Comparison of ENCODE assay signal across 16 cellular contexts in genomic region chr15:42154576-42155355, GRCh38. TPM values are rescaled to one million over a fixed set of nuclear protein-coding genes. Genes with fewer than 3 reads are reported as not detected.
A peak's percentile ranks its signal among the peaks of the same experiment; 100 is the strongest.
DNase-seq lines count a peak whose midpoint lies in the region; ATAC-seq, FAIRE-seq and TF ChIP-seq lines count a peak whose summit lies in the region.
"Had no signal": no experiment of that assay in that cellular context is flagged by ENCODE, and none has a peak within 500 bp of the region (broad histone marks: within the 10 kb centered on the region; RNA-seq: fewer than 3 reads in every experiment).

No MANE protein-coding gene starts in this region.

- peaks cover 10% of the 10 kb centered on the region for H3K36me3 Mint-ChIP-seq in activated naive CD8-positive, alpha-beta T cell treated with anti-CD3 and anti-CD28 coated beads, Interleukin-2, amount 50 U/mL, for 24 hours (ENCODE audit: low read depth)
- H3K36me3 Mint-ChIP-seq in activated naive CD8-positive, alpha-beta T cell treated with anti-CD3 and anti-CD28 coated beads for 36 hours: no peaks in the 10 kb centered on the region

- H3K27ac Mint-ChIP-seq in activated naive CD8-positive, alpha-beta T cell treated with anti-CD3 and anti-CD28 coated beads, Interleukin-2, amount 50 U/mL, for 24 hours: no peak overlapping the region
- H3K27ac Mint-ChIP-seq in activated naive CD8-positive, alpha-beta T cell treated with anti-CD3 and anti-CD28 coated beads for 36 hours: no peak overlapping the region
- H3K27ac Mint-ChIP-seq: activated naive CD4-positive, alpha-beta T cell treated with anti-CD3 and anti-CD28 coated beads, Interleukin-2, amount 10 ng/mL, durations not matched to agents 7 days and 5 days had no signal

- peak; percentile 98 for FAIRE-seq in bronchial epithelial cell (lab: Jason Lieb, UNC)
- FAIRE-seq in urothelium cell line (lab: Jason Lieb, UNC): peak; percentile 94

- no peak for TF ChIP-seq CTCF in bronchial epithelial cell (IDR thresholded peaks at IDR 0.05; ENCODE audit: insufficient read depth, low read length, severe bottlenecking)

- no peak overlapping the region for H3K4me3 Mint-ChIP-seq in activated naive CD8-positive, alpha-beta T cell treated with anti-CD3 and anti-CD28 coated beads, Interleukin-2, amount 50 U/mL, for 24 hours
- H3K4me3 Mint-ChIP-seq in activated naive CD8-positive, alpha-beta T cell treated with anti-CD3 and anti-CD28 coated beads for 36 hours: no peak overlapping the region
- H3K4me3 Mint-ChIP-seq: activated naive CD4-positive, alpha-beta T cell treated with anti-CD3 and anti-CD28 coated beads, Interleukin-2, amount 10 ng/mL, durations not matched to agents 7 days and 5 days had no signal

- no peak overlapping the region for H3K4me3 ChIP-seq in bronchial epithelial cell (ENCODE audit: low read depth, low read length)
- H3K4me3 ChIP-seq: cardiac muscle cell, heart left ventricle had no signal

- peak; percentile 22 for ATAC-seq in activated naive CD8-positive, alpha-beta T cell treated with anti-CD3 and anti-CD28 coated beads, Interleukin-2, amount 50 U/mL, for 24 hours
- ATAC-seq: heart left ventricle, left lobe of liver had no signal

- no peak for DNase-seq in activated naive CD8-positive, alpha-beta T cell treated with anti-CD3 and anti-CD28 coated beads, Interleukin-2, amount 50 U/mL, for 24 hours
- DNase-seq in activated naive CD8-positive, alpha-beta T cell treated with anti-CD3 and anti-CD28 coated beads for 36 hours: no peak
- DNase-seq in bronchial epithelial cell (ENCODE audit: low read depth): peak; percentile 40
- DNase-seq in mesenteric fat pad (ENCODE audit: low spot score): peak; percentile 65
- DNase-seq in urothelium cell line (ENCODE audit: low spot score): no peak
- no peak for DNase-seq in OCI-M2 (lab: John Stamatoyannopoulos, UW; ENCODE audit: unreplicated experiment)
- DNase-seq in NCI-H82 (lab: John Stamatoyannopoulos, UW): no peak
- DNase-seq in UCSD-AML1 (lab: John Stamatoyannopoulos, UW; ENCODE audit: unreplicated experiment): no peak
- DNase-seq: DND-41, heart left ventricle, NCI-H1417 treated with DMSO at 0.1 percent for 48 hours, NCI-H524, SHP77 had no signal

- no peaks in the 10 kb centered on the region for H3K9me3 Mint-ChIP-seq in activated naive CD8-positive, alpha-beta T cell treated with anti-CD3 and anti-CD28 coated beads, Interleukin-2, amount 50 U/mL, for 24 hours
- H3K9me3 Mint-ChIP-seq in activated naive CD8-positive, alpha-beta T cell treated with anti-CD3 and anti-CD28 coated beads for 36 hours: no peaks in the 10 kb centered on the region
- H3K9me3 Mint-ChIP-seq: activated naive CD4-positive, alpha-beta T cell treated with anti-CD3 and anti-CD28 coated beads, Interleukin-2, amount 10 ng/mL, durations not matched to agents 7 days and 5 days had no signal

- peaks cover 1% of the 10 kb centered on the region for H3K36me3 ChIP-seq in bronchial epithelial cell (ENCODE audit: control insufficient read depth, insufficient read depth, low read length)
- H3K36me3 ChIP-seq: cardiac muscle cell had no signal

- no peaks in the 10 kb centered on the region for H3K27me3 Mint-ChIP-seq in activated naive CD8-positive, alpha-beta T cell treated with anti-CD3 and anti-CD28 coated beads, Interleukin-2, amount 50 U/mL, for 24 hours
- H3K27me3 Mint-ChIP-seq in activated naive CD8-positive, alpha-beta T cell treated with anti-CD3 and anti-CD28 coated beads for 36 hours: no peaks in the 10 kb centered on the region
- H3K27me3 Mint-ChIP-seq: activated naive CD4-positive, alpha-beta T cell treated with anti-CD3 and anti-CD28 coated beads, Interleukin-2, amount 10 ng/mL, durations not matched to agents 7 days and 5 days had no signal

- H3K4me1 Mint-ChIP-seq in activated naive CD8-positive, alpha-beta T cell treated with anti-CD3 and anti-CD28 coated beads, Interleukin-2, amount 50 U/mL, for 24 hours: no peaks in the 10 kb centered on the region
- H3K4me1 Mint-ChIP-seq in activated naive CD8-positive, alpha-beta T cell treated with anti-CD3 and anti-CD28 coated beads for 36 hours: no peaks in the 10 kb centered on the region
- H3K4me1 Mint-ChIP-seq: activated naive CD4-positive, alpha-beta T cell treated with anti-CD3 and anti-CD28 coated beads, Interleukin-2, amount 10 ng/mL, durations not matched to agents 7 days and 5 days had no signal

- H3K27me3 ChIP-seq in bronchial epithelial cell (ENCODE audit: control insufficient read depth, insufficient read depth, low read length): no peaks in the 10 kb centered on the region
- H3K27me3 ChIP-seq: cardiac muscle cell, heart left ventricle had no signal

RNA-seq across cellular contexts. Expression of gene PLA2G4F, which starts 1.7 kb away (rescaled TPM):
- total RNA-seq in activated naive CD8-positive, alpha-beta T cell treated with anti-CD3 and anti-CD28 coated beads for 36 hours: not detected
- total RNA-seq in bronchial epithelial cell (1.6 and 10.2 TPM in 2 replicates), mesenteric fat pad (not detected)

RNA-seq across cellular contexts. Expression of gene VPS39, which starts 53.3 kb away (rescaled TPM):
- 10 to 100 TPM; 43.3 to 44.2 TPM for total RNA-seq in activated naive CD8-positive, alpha-beta T cell treated with anti-CD3 and anti-CD28 coated beads for 36 hours
- 22.6 and 34.9 TPM in 2 replicates for total RNA-seq in bronchial epithelial cell
- 57.3 TPM for total RNA-seq in mesenteric fat pad

Comparison
In these comparisons a context has a peak if more than half of its experiments do, and no peak if none do; other contexts are left out.
1. DNase-seq: peak in bronchial epithelial cell (single experiment) and mesenteric fat pad (single experiment); none in activated naive CD8-positive, alpha-beta T cell treated with anti-CD3 and anti-CD28 coated beads, Interleukin-2, amount 50 U/mL, for 24 hours (single experiment), activated naive CD8-positive, alpha-beta T cell treated with anti-CD3 and anti-CD28 coated beads for 36 hours (single experiment), urothelium cell line (single experiment), OCI-M2 (single experiment), NCI-H82 (single experiment) and UCSD-AML1 (single experiment).